Comparison of ENCODE assay signal across 8 cellular contexts in genomic region chr2:70141754-70142589, GRCh38. TPM values are rescaled to one million over a fixed set of nuclear protein-coding genes. Genes with fewer than 3 reads are reported as not detected.
DNase-seq lines count a peak whose midpoint lies in the region; ATAC-seq and TF ChIP-seq lines count a peak whose summit lies in the region.

No MANE protein-coding gene starts in this region.

- H3K36me3 ChIP-seq in heart left ventricle, result no peaks in the 10 kb centered on the region
- H3K36me3 ChIP-seq in psoas muscle (ENCODE audit: insufficient read depth in 1 of 2, low read depth in 1 of 2), result no peaks in the 10 kb centered on the region

- H3K36me3 Mint-ChIP-seq in stimulated activated naive CD8-positive, alpha-beta T cell treated with anti-CD3 and anti-CD28 coated beads, Interleukin-15, Interleukin-2, amounts not matched to agents 100 ng/mL and 50 ng/mL, for 24 hours (ENCODE audit: low read depth), result peaks cover 3% of the 10 kb centered on the region
- peaks cover 5% of the 10 kb centered on the region for H3K36me3 Mint-ChIP-seq in activated naive CD8-positive, alpha-beta T cell treated with anti-CD3 and anti-CD28 coated beads for 36 hours

- H3K27ac Mint-ChIP-seq in stimulated activated naive CD8-positive, alpha-beta T cell treated with anti-CD3 and anti-CD28 coated beads, Interleukin-15, Interleukin-2, amounts not matched to agents 100 ng/mL and 50 ng/mL, for 24 hours, result peak overlapping the region; percentile 100
- peak overlapping the region; percentile 99 for H3K27ac Mint-ChIP-seq in activated naive CD8-positive, alpha-beta T cell treated with anti-CD3 and anti-CD28 coated beads for 36 hours

- 1% methylated on average over 21 to 76 of the region's 76 CpGs for WGBS in heart left ventricle, 4 donors
- 0 to 1% (median 0%) methylated on average over 50 to 76 of the region's 76 CpGs for WGBS in psoas muscle, 3 donors

- H3K4me1 Mint-ChIP-seq in stimulated activated naive CD8-positive, alpha-beta T cell treated with anti-CD3 and anti-CD28 coated beads, Interleukin-15, Interleukin-2, amounts not matched to agents 100 ng/mL and 50 ng/mL, for 24 hours (ENCODE audit: low read depth), result peaks cover 77% of the 10 kb centered on the region
- peaks cover 64% of the 10 kb centered on the region for H3K4me1 Mint-ChIP-seq in activated naive CD8-positive, alpha-beta T cell treated with anti-CD3 and anti-CD28 coated beads for 36 hours

- TF ChIP-seq CTCF in heart left ventricle (IDR thresholded peaks at IDR 0.05), result no peak
- no peak for TF ChIP-seq CTCF in psoas muscle (IDR thresholded peaks at IDR 0.05)

- H3K4me3 ChIP-seq in heart left ventricle (peak overlapping the region; percentile 26 to 92 (median 72)), psoas muscle (peak overlapping the region; percentile 72)

- H3K27me3 Mint-ChIP-seq in stimulated activated naive CD8-positive, alpha-beta T cell treated with anti-CD3 and anti-CD28 coated beads, Interleukin-15, Interleukin-2, amounts not matched to agents 100 ng/mL and 50 ng/mL, for 24 hours, result no peaks in the 10 kb centered on the region
- no peaks in the 10 kb centered on the region for H3K27me3 Mint-ChIP-seq in activated naive CD8-positive, alpha-beta T cell treated with anti-CD3 and anti-CD28 coated beads for 36 hours

- no peak for DNase-seq in stimulated activated naive CD8-positive, alpha-beta T cell treated with anti-CD3 and anti-CD28 coated beads, Interleukin-15, Interleukin-2, amounts not matched to agents 100 U/mL and 50 U/mL, for 24 hours
- DNase-seq in NCI-H345 (lab: John Stamatoyannopoulos, UW), result peak; percentile 73
- DNase-seq in activated naive CD8-positive, alpha-beta T cell treated with anti-CD3 and anti-CD28 coated beads for 36 hours, result no peak
- no peak for DNase-seq in heart left ventricle
- DNase-seq in psoas muscle, result no peak
- no peak for DNase-seq in UCSD-AML1 (lab: John Stamatoyannopoulos, UW; ENCODE audit: unreplicated experiment)

- ATAC-seq in stimulated activated naive CD8-positive, alpha-beta T cell treated with anti-CD3 and anti-CD28 coated beads, Interleukin-15, Interleukin-2, amounts not matched to agents 100 U/mL and 50 U/mL, for 24 hours, result no peak
- ATAC-seq in HG02763 (IDR thresholded peaks at IDR 0.05; ENCODE audit: unreplicated experiment) (peak; percentile 25), heart left ventricle (peak; percentile 2 to 89 (median 60)), psoas muscle (peak; percentile 80 to 82 (median 80))

- H3K27me3 ChIP-seq in heart left ventricle, result no peaks in the 10 kb centered on the region
- no peaks in the 10 kb centered on the region for H3K27me3 ChIP-seq in psoas muscle (ENCODE audit: insufficient read depth in 3 of 3, low read length in 2 of 3)

- intact Hi-C loops in heart left ventricle (cut with DNase I), result loop anchor here (1.0 to 5.0 kb wide), 16 partner anchors 17 to 230 kb away; partner anchors contain the start of genes PCBP1 (in 7 of the 10), MXD1 (in 2 of the 10) and FAM136A (in 1 of the 10)
- intact Hi-C loops in psoas muscle (cut with DNase I), result loop anchor here (1.0 to 2.0 kb wide), 5 partner anchors 17 to 228 kb away; partner anchors contain the start of gene PCBP1 (in 1 of the 2)

- H3K4me1 ChIP-seq in heart left ventricle, result peaks cover 2 to 43% (median 20%) of the 10 kb centered on the region in 12 donors
- peaks cover 21% of the 10 kb centered on the region for H3K4me1 ChIP-seq in psoas muscle

- no peaks in the 10 kb centered on the region for H3K9me3 Mint-ChIP-seq in stimulated activated naive CD8-positive, alpha-beta T cell treated with anti-CD3 and anti-CD28 coated beads, Interleukin-15, Interleukin-2, amounts not matched to agents 100 ng/mL and 50 ng/mL, for 24 hours
- no peaks in the 10 kb centered on the region for H3K9me3 Mint-ChIP-seq in activated naive CD8-positive, alpha-beta T cell treated with anti-CD3 and anti-CD28 coated beads for 36 hours

- no peaks in the 10 kb centered on the region for H3K9me3 ChIP-seq in heart left ventricle
- H3K9me3 ChIP-seq in psoas muscle, result no peaks in the 10 kb centered on the region

- peak overlapping the region; percentile 94 for H3K4me3 Mint-ChIP-seq in stimulated activated naive CD8-positive, alpha-beta T cell treated with anti-CD3 and anti-CD28 coated beads, Interleukin-15, Interleukin-2, amounts not matched to agents 100 ng/mL and 50 ng/mL, for 24 hours
- peak overlapping the region; percentile 89 for H3K4me3 Mint-ChIP-seq in activated naive CD8-positive, alpha-beta T cell treated with anti-CD3 and anti-CD28 coated beads for 36 hours

- H3K27ac ChIP-seq in heart left ventricle, result peak overlapping the region; percentile 94 to 100 (median 98)
- peak overlapping the region; percentile 98 for H3K27ac ChIP-seq in psoas muscle

- TF ChIP-seq POLR2A in heart left ventricle (IDR thresholded peaks at IDR 0.05), result peak; percentile 52 to 95

RNA-seq across cellular contexts. Expression of gene C2orf42, which starts 48.8 kb away (rescaled TPM):
- total RNA-seq in activated naive CD8-positive, alpha-beta T cell treated with anti-CD3 and anti-CD28 coated beads for 36 hours, result 10 to 100 TPM; 16.0 to 17.4 TPM
- total RNA-seq in heart left ventricle (10 to 100 TPM in 5 of 9 donors, 1 to 10 TPM in 4; 6.2 to 14.9 (median 10.9) TPM), psoas muscle (10 to 100 TPM in 2 of 4 donors, 1 to 10 TPM in 2; 6.4 to 11.0 (median 9.2) TPM)
- polyA plus RNA-seq in heart left ventricle (1 to 10 TPM; 3.5 to 6.5 TPM), psoas muscle (10 to 100 TPM in 1 of 3 donors, 1 to 10 TPM in 2; 5.3 to 13.3 (median 6.4) TPM)

RNA-seq across cellular contexts. Expression of gene PCBP1, which starts 54.7 kb away (rescaled TPM):
- total RNA-seq in activated naive CD8-positive, alpha-beta T cell treated with anti-CD3 and anti-CD28 coated beads for 36 hours, result 100 to 1,000 TPM; 449 to 455 TPM
- total RNA-seq in heart left ventricle (100 to 1,000 TPM; 106 to 274 (median 199) TPM), psoas muscle (100 to 1,000 TPM; 423 to 683 (median 522) TPM)
- polyA plus RNA-seq in heart left ventricle (100 to 1,000 TPM; 212 to 296 TPM), psoas muscle (100 to 1,000 TPM; 522 to 746 (median 549) TPM)
